19 cellular contexts compared by ENCODE assay signal in genomic region chr11:7635137-7635536, GRCh38. TPM values are rescaled to one million over a fixed set of nuclear protein-coding genes. Genes with fewer than 3 reads are reported as not detected.
DNase-seq lines count a peak whose midpoint lies in the region; ATAC-seq and TF ChIP-seq lines count a peak whose summit lies in the region.
"Had no signal": no experiment of that assay in that cellular context is flagged by ENCODE, and none has a peak within 500 bp of the region (broad histone marks: within the 10 kb centered on the region; RNA-seq: fewer than 3 reads in every experiment).

No MANE protein-coding gene starts in this region.

- 42 to 54% (median 47%) methylated on average over 4 of the region's 4 CpGs for WGBS in psoas muscle, 3 donors

- TF ChIP-seq CTCF in psoas muscle (IDR thresholded peaks at IDR 0.05) = no peak

- H3K4me3 ChIP-seq in psoas muscle = no peak overlapping the region
- H3K4me3 ChIP-seq: SK-N-MC had no signal

- peaks cover 17 to 97% of the 10 kb centered on the region in 2 donors for H3K36me3 ChIP-seq in psoas muscle (ENCODE audit: insufficient read depth in 1 of 2, low read depth in 1 of 2)

- H3K9me3 ChIP-seq in psoas muscle = no peaks in the 10 kb centered on the region
- H3K9me3 ChIP-seq: Caco-2 had no signal

- H3K27me3 ChIP-seq in psoas muscle (ENCODE audit: insufficient read depth in 3 of 3, low read length in 2 of 3) = no peaks in the 10 kb centered on the region

- H3K4me1 ChIP-seq in psoas muscle = no peaks in the 10 kb centered on the region

- no peak overlapping the region for H3K27ac ChIP-seq in psoas muscle
- H3K27ac ChIP-seq: SK-N-MC had no signal

- DNase-seq in NCI-H146 (lab: John Stamatoyannopoulos, UW) = peak; percentile 1
- DNase-seq in NCI-H146 treated with DMSO at 0.1 percent for 48 hours (lab: John Stamatoyannopoulos, UW; ENCODE audit: unreplicated experiment) = no peak
- peak; percentile 18 for DNase-seq in NCI-H524 treated with DMSO at 0.1 percent for 48 hours (lab: John Stamatoyannopoulos, UW)
- DNase-seq in head of caudate nucleus = peak; percentile 34 to 96 (median 87)
- peak; percentile 34 to 78 for DNase-seq in psoas muscle
- no peak for DNase-seq in NCI-H226
- DNase-seq: activated B cell treated with CpG ODN at 0.5 μM for 24 hours; activated CD4-positive, alpha-beta T cell treated with anti-CD3 and anti-CD28 coated beads, Interleukin-2, amount 50 U/mL, for 48 hours; activated T-cell treated with anti-CD3 and anti-CD28 coated beads for 4 hours; aorta; Caco-2; effector CD4-positive, alpha-beta T cell; NCI-H1417 treated with DMSO at 0.1 percent for 48 hours had no signal

- ATAC-seq in psoas muscle (peak in 1 of 4 donors; percentile 41), GM19397 (IDR thresholded peaks at IDR 0.05; ENCODE audit: unreplicated experiment) (no peak), HG02884 (IDR thresholded peaks at IDR 0.05; ENCODE audit: unreplicated experiment) (no peak)
- ATAC-seq: esophagus mucosa, Panc1 had no signal

- intact Hi-C loops in head of caudate nucleus (cut with DNase I) = no loop called here
- intact Hi-C loops in psoas muscle (cut with DNase I) = no loop called here

RNA-seq across cellular contexts. Expression of gene CYB5R2, which starts 38.2 kb away (rescaled TPM):
- total RNA-seq in psoas muscle = 1 to 10 TPM in 3 of 4 donors, under 1 TPM in 1; 0.40 to 1.8 (median 1.5) TPM
- polyA plus RNA-seq in psoas muscle = 1 to 10 TPM in 2 of 3 donors, under 1 TPM in 1; 0.76 to 2.0 (median 1.3) TPM
- total RNA-seq: A172 had no signal

Comparison
In these comparisons a context has a peak if more than half of its experiments do, and no peak if none do; other contexts are left out.
1. DNase-seq: peak in NCI-H146 (single experiment), NCI-H524 treated with DMSO at 0.1 percent for 48 hours (single experiment), head of caudate nucleus (42 of 42) and psoas muscle (2 of 2); none in NCI-H146 treated with DMSO at 0.1 percent for 48 hours (single experiment) and NCI-H226 (single experiment).